Comparison of ENCODE assay signal across 1 cellular context in the genomic region with DNA sequence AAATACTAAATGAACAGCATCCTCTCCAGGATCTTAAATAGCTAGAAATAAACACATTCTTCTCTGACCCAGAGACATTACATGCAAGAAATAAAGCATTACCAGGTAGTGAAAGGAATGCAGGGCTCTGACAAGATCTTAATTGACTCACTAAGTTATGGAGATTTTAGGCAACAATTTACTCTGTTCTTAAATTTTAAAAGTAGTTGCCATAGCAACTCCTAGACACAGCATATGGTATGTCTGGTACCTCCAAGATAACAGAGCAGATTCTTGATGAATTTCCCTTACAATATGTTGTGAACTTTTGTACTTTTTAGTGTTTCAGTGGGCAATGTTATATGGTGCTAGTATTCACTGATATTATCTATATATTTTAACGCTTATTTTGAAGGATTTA.
TF ChIP-seq lines count a peak whose summit lies in the region.

No MANE protein-coding gene starts in this region.

TF ChIP-seq in GM23338, 12 proteins besides CTCF, POLR2A, EP300 and RAD21:
- TF ChIP-seq ZNF331 (CRISPR knock-in tag; IDR thresholded peaks at IDR 0.05; ENCODE audit: low read depth) (no peak), ZNF114 (CRISPR knock-in tag; IDR thresholded peaks at IDR 0.05) (no peak), CREB1 (CRISPR knock-in tag; IDR thresholded peaks at IDR 0.05; ENCODE audit: low read depth) (no peak), EZH2 (IDR thresholded peaks at IDR 0.05; ENCODE audit: low read depth, unreplicated experiment) (no peak), POLR2AphosphoS5 (IDR thresholded peaks at IDR 0.05; ENCODE audit: low read depth) (no peak), EZH2phosphoT487 (IDR thresholded peaks at IDR 0.05; ENCODE audit: unreplicated experiment) (no peak), JUNB (IDR thresholded peaks at IDR 0.05; ENCODE audit: unreplicated experiment) (no peak), STAT1 (IDR thresholded peaks at IDR 0.05; ENCODE audit: unreplicated experiment) (no peak), NANOG (IDR thresholded peaks at IDR 0.05; ENCODE audit: borderline replicate concordance) (no peak)
- TF ChIP-seq, protein P1, sequence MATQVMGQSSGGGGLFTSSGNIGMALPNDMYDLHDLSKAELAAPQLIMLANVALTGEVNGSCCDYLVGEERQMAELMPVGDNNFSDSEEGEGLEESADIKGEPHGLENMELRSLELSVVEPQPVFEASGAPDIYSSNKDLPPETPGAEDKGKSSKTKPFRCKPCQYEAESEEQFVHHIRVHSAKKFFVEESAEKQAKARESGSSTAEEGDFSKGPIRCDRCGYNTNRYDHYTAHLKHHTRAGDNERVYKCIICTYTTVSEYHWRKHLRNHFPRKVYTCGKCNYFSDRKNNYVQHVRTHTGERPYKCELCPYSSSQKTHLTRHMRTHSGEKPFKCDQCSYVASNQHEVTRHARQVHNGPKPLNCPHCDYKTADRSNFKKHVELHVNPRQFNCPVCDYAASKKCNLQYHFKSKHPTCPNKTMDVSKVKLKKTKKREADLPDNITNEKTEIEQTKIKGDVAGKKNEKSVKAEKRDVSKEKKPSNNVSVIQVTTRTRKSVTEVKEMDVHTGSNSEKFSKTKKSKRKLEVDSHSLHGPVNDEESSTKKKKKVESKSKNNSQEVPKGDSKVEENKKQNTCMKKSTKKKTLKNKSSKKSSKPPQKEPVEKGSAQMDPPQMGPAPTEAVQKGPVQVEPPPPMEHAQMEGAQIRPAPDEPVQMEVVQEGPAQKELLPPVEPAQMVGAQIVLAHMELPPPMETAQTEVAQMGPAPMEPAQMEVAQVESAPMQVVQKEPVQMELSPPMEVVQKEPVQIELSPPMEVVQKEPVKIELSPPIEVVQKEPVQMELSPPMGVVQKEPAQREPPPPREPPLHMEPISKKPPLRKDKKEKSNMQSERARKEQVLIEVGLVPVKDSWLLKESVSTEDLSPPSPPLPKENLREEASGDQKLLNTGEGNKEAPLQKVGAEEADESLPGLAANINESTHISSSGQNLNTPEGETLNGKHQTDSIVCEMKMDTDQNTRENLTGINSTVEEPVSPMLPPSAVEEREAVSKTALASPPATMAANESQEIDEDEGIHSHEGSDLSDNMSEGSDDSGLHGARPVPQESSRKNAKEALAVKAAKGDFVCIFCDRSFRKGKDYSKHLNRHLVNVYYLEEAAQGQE (IDR thresholded peaks at IDR 0.05; ENCODE audit: unreplicated experiment), result no peak
- TF ChIP-seq, protein P2, sequence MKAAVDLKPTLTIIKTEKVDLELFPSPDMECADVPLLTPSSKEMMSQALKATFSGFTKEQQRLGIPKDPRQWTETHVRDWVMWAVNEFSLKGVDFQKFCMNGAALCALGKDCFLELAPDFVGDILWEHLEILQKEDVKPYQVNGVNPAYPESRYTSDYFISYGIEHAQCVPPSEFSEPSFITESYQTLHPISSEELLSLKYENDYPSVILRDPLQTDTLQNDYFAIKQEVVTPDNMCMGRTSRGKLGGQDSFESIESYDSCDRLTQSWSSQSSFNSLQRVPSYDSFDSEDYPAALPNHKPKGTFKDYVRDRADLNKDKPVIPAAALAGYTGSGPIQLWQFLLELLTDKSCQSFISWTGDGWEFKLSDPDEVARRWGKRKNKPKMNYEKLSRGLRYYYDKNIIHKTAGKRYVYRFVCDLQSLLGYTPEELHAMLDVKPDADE (IDR thresholded peaks at IDR 0.05), result no peak
- TF ChIP-seq, protein P3, sequence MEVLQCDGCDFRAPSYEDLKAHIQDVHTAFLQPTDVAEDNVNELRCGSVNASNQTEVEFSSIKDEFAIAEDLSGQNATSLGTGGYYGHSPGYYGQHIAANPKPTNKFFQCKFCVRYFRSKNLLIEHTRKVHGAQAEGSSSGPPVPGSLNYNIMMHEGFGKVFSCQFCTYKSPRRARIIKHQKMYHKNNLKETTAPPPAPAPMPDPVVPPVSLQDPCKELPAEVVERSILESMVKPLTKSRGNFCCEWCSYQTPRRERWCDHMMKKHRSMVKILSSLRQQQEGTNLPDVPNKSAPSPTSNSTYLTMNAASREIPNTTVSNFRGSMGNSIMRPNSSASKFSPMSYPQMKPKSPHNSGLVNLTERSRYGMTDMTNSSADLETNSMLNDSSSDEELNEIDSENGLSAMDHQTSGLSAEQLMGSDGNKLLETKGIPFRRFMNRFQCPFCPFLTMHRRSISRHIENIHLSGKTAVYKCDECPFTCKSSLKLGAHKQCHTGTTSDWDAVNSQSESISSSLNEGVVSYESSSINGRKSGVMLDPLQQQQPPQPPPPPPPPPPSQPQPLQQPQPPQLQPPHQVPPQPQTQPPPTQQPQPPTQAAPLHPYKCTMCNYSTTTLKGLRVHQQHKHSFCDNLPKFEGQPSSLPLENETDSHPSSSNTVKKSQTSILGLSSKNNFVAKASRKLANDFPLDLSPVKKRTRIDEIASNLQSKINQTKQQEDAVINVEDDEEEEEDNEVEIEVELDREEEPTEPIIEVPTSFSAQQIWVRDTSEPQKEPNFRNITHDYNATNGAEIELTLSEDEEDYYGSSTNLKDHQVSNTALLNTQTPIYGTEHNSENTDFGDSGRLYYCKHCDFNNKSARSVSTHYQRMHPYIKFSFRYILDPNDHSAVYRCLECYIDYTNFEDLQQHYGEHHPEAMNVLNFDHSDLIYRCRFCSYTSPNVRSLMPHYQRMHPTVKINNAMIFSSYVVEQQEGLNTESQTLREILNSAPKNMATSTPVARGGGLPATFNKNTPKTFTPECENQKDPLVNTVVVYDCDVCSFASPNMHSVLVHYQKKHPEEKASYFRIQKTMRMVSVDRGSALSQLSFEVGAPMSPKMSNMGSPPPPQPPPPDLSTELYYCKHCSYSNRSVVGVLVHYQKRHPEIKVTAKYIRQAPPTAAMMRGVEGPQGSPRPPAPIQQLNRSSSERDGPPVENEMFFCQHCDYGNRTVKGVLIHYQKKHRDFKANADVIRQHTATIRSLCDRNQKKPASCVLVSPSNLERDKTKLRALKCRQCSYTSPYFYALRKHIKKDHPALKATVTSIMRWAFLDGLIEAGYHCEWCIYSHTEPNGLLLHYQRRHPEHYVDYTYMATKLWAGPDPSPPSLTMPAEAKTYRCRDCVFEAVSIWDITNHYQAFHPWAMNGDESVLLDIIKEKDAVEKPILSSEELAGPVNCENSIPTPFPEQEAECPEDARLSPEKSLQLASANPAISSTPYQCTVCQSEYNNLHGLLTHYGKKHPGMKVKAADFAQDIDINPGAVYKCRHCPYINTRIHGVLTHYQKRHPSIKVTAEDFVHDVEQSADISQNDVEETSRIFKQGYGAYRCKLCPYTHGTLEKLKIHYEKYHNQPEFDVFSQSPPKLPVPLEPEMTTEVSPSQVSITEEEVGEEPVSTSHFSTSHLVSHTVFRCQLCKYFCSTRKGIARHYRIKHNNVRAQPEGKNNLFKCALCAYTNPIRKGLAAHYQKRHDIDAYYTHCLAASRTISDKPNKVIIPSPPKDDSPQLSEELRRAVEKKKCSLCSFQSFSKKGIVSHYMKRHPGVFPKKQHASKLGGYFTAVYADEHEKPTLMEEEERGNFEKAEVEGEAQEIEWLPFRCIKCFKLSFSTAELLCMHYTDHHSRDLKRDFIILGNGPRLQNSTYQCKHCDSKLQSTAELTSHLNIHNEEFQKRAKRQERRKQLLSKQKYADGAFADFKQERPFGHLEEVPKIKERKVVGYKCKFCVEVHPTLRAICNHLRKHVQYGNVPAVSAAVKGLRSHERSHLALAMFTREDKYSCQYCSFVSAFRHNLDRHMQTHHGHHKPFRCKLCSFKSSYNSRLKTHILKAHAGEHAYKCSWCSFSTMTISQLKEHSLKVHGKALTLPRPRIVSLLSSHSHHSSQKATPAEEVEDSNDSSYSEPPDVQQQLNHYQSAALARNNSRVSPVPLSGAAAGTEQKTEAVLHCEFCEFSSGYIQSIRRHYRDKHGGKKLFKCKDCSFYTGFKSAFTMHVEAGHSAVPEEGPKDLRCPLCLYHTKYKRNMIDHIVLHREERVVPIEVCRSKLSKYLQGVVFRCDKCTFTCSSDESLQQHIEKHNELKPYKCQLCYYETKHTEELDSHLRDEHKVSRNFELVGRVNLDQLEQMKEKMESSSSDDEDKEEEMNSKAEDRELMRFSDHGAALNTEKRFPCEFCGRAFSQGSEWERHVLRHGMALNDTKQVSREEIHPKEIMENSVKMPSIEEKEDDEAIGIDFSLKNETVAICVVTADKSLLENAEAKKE (CRISPR knock-in tag; IDR thresholded peaks at IDR 0.05), result no peak
